ENCODE assay signal across 13 cellular contexts in the genomic region with DNA sequence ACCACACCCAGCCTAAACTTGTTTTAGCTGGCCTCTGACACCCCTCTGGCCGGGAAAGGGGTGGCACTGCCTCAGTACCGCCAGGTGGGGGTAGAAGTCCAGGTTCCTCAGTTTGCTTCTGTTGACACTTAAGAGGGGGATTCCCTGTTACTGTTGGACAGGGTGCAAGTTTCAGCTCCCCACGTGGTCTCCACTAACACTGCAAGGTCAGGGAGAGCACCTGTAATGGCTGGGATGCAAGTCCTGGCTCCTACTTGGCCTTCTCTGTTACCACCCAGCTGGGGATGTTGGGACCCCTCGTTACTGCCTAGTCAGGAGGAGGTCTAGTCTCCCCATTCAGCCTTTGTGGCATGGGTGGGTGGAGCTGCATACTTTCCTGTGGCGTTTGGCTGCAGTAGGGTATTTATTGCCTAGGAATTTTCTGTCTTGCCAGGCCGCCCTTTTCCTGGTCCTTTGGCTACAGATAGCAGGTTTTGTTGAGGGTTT. TPM values are rescaled to one million over a fixed set of nuclear protein-coding genes. Genes with fewer than 3 reads are reported as not detected.
A peak's percentile ranks its signal among the peaks of the same experiment; 100 is the strongest.
DNase-seq lines count a peak whose midpoint lies in the region; ATAC-seq and TF ChIP-seq lines count a peak whose summit lies in the region.
"Had no signal": no experiment of that assay in that cellular context is flagged by ENCODE, and none has a peak within 500 bp of the region (broad histone marks: within the 10 kb centered on the region; RNA-seq: fewer than 3 reads in every experiment).

No MANE protein-coding gene starts in this region.

- 69% methylated on average over 6 of the region's 6 CpGs for WGBS in hepatocyte (ENCODE audit: low lambda C conversion rate, missing lambda C conversion rate)
- 66 to 78% (median 68%) methylated on average over 6 of the region's 6 CpGs for WGBS in psoas muscle, 3 donors

- H3K4me1 ChIP-seq in hepatocyte (ENCODE audit: insufficient read depth) (peaks cover 16% of the 10 kb centered on the region), psoas muscle (no peaks in the 10 kb centered on the region)
- H3K4me1 ChIP-seq: BLaER1 had no signal

- TF ChIP-seq CTCF in GM12875 (IDR thresholded peaks at IDR 0.05; ENCODE audit: borderline replicate concordance, insufficient read depth, low read depth, low read length) (peak; percentile 44; the same call in 1 of the 2 replicates), VCaP (conservative IDR thresholded peaks at IDR 0.05) (no peak), hepatocyte (IDR thresholded peaks at IDR 0.05; ENCODE audit: poor library complexity) (no peak), psoas muscle (IDR thresholded peaks at IDR 0.05) (no peak)

- H2AFZ ChIP-seq in hepatocyte = no peak overlapping the region

- no peaks in the 10 kb centered on the region for H4K20me1 ChIP-seq in hepatocyte (ENCODE audit: insufficient read depth, poor library complexity, severe bottlenecking)
- H4K20me1 ChIP-seq: BLaER1 had no signal

- H3K79me2 ChIP-seq in hepatocyte = no peaks in the 10 kb centered on the region

- peak overlapping the region; percentile 57 for H3K27ac ChIP-seq in VCaP
- H3K27ac ChIP-seq in hepatocyte = peak overlapping the region; percentile 85
- H3K27ac ChIP-seq in psoas muscle = peak overlapping the region; percentile 4
- H3K27ac ChIP-seq: BLaER1, neutrophil, WERI-Rb-1 had no signal

- no peaks in the 10 kb centered on the region for H3K9me3 ChIP-seq in hepatocyte (ENCODE audit: low read depth)
- no peaks in the 10 kb centered on the region for H3K9me3 ChIP-seq in psoas muscle
- H3K9me3 ChIP-seq: BLaER1, neutrophil had no signal

- ATAC-seq in psoas muscle (no peak), GM19463 (IDR thresholded peaks at IDR 0.05; ENCODE audit: unreplicated experiment) (no peak), HG02759 (IDR thresholded peaks at IDR 0.05; ENCODE audit: unreplicated experiment) (no peak)

- no peaks in the 10 kb centered on the region for H3K9me2 ChIP-seq in hepatocyte (replicated peaks; ENCODE audit: insufficient read depth)

- H3K27me3 ChIP-seq in hepatocyte = no peaks in the 10 kb centered on the region
- H3K27me3 ChIP-seq in psoas muscle (ENCODE audit: insufficient read depth in 3 of 3, low read length in 2 of 3) = no peaks in the 10 kb centered on the region
- H3K27me3 ChIP-seq: BLaER1, neutrophil had no signal

- H3K4me3 ChIP-seq in GM12875 (ENCODE audit: low read depth, low read length) = no peak overlapping the region
- no peak overlapping the region for H3K4me3 ChIP-seq in hepatocyte
- H3K4me3 ChIP-seq in psoas muscle = no peak overlapping the region
- H3K4me3 ChIP-seq: BLaER1 had no signal

- DNase-seq in hepatocyte (ENCODE audit: low spot score) (no peak), psoas muscle (no peak), NCI-H2196 treated with DMSO at 0.1 percent for 48 hours (lab: John Stamatoyannopoulos, UW; ENCODE audit: unreplicated experiment) (no peak), DMS53 (lab: John Stamatoyannopoulos, UW) (no peak)
- DNase-seq: activated T-cell treated with anti-CD3 and anti-CD28 coated beads, Interleukin-2, amount 50 U/mL, for 24 hours; NCI-H187 treated with DMSO at 0.1 percent for 48 hours; WERI-Rb-1 had no signal

- no peak overlapping the region for H3K4me2 ChIP-seq in hepatocyte
- H3K4me2 ChIP-seq: BLaER1 had no signal

- intact Hi-C loops in psoas muscle (cut with DNase I) = no loop called here

- H3K36me3 ChIP-seq in hepatocyte (replicated peaks; ENCODE audit: insufficient read depth, low read depth) (no peaks in the 10 kb centered on the region), psoas muscle (ENCODE audit: insufficient read depth in 1 of 2, low read depth in 1 of 2) (no peaks in the 10 kb centered on the region)
- H3K36me3 ChIP-seq: BLaER1, neutrophil, WERI-Rb-1 had no signal

RNA-seq across cellular contexts. Expression of a gene that starts 10.6 kb away (rescaled TPM):
- total RNA-seq in hepatocyte = 360 and 362 TPM in 2 replicates
- polyA plus RNA-seq in hepatocyte = 739 and 801 TPM in 2 replicates
- total RNA-seq in psoas muscle = 10 to 100 TPM in 2 of 4 donors, 1 to 10 TPM in 2; 8.7 to 44.5 (median 15.1) TPM
- 1 to 10 TPM; 5.8 to 8.9 (median 6.7) TPM for polyA plus RNA-seq in psoas muscle

RNA-seq across cellular contexts. Expression of a gene that starts 13.4 kb away (rescaled TPM):
- total RNA-seq in hepatocyte = 5.4 and 7.8 TPM in 2 replicates
- 8.6 and 11.3 TPM in 2 replicates for polyA plus RNA-seq in hepatocyte
- 1 to 10 TPM in 2 of 4 donors, under 1 TPM in 2; 0.49 to 1.3 (median 0.85) TPM for total RNA-seq in psoas muscle
- 1 to 10 TPM in 2 of 3 donors, under 1 TPM in 1; 0.25 to 1.5 (median 1.3) TPM for polyA plus RNA-seq in psoas muscle

RNA-seq across cellular contexts. Expression of a gene that starts 19.3 kb away (rescaled TPM):
- total RNA-seq in hepatocyte (19.9 and 26.1 TPM in 2 replicates), psoas muscle (1 to 10 TPM; 6.7 to 9.8 (median 7.6) TPM)
- polyA plus RNA-seq in hepatocyte (36.9 and 49.0 TPM in 2 replicates), psoas muscle (10 to 100 TPM in 1 of 3 donors, 1 to 10 TPM in 2; 6.1 to 12.6 (median 6.9) TPM)

RNA-seq across cellular contexts. Expression of a gene that starts 35.1 kb away (rescaled TPM):
- total RNA-seq in hepatocyte (19.0 and 29.6 TPM in 2 replicates), psoas muscle (1 to 10 TPM; 4.7 to 8.7 (median 6.4) TPM)
- polyA plus RNA-seq in hepatocyte (30.8 and 51.3 TPM in 2 replicates), psoas muscle (1 to 10 TPM; 7.0 to 9.2 (median 7.3) TPM)

Comparison
In these comparisons a context has a peak if more than half of its experiments do, and no peak if none do; other contexts are left out.
1. H3K27ac ChIP-seq: peak in every context shown above with its lines; median percentile 85 in hepatocyte; 57 in VCaP; 4 in psoas muscle.